ENCODE assay signal across 7 cellular contexts in genomic region chr22:16901584-16901983, GRCh38.
DNase-seq lines count a peak whose midpoint lies in the region; ATAC-seq and TF ChIP-seq lines count a peak whose summit lies in the region.
"Not testable (repeated sequence)": the region's sequence is repeated elsewhere in the genome, so short reads cannot be mapped to it uniquely, and the experiment has no call there.

No MANE protein-coding gene starts in this region.

- DNase-seq in ACHN: peak; percentile 57
- DNase-seq in GM23248: peak; percentile 46
- DNase-seq in LHCN-M2 (ENCODE audit: low read depth): peak; percentile 17
- DNase-seq in RWPE1 (ENCODE audit: low spot score); epithelial cell of prostate (ENCODE audit: low read depth, low spot score): not testable (repeated sequence)
- DNase-seq in activated CD4-positive, alpha-beta T cell treated with anti-CD3 and anti-CD28 coated beads for 36 hours: peak; percentile 22
- peak; percentile 77 for DNase-seq in renal cortical epithelial cell (ENCODE audit: low read depth)

- not testable (repeated sequence) for H3K4me3 Mint-ChIP-seq in activated CD4-positive, alpha-beta T cell treated with anti-CD3 and anti-CD28 coated beads for 36 hours

- WGBS in GM23248 (ENCODE audit: low coverage in 1 of 2, low lambda C conversion rate in 2 of 2, missing lambda C conversion rate in 2 of 2), 2 experiments: 6 to 11% methylated on average over 4 to 5 of the region's 5 CpGs

- H3K27me3 Mint-ChIP-seq in activated CD4-positive, alpha-beta T cell treated with anti-CD3 and anti-CD28 coated beads for 36 hours: not testable (repeated sequence)

- peak overlapping the region; percentile 33; the same call in 1 of the 2 replicates for H3K27ac ChIP-seq in GM23248
- H3K27ac ChIP-seq in RWPE1: peak overlapping the region; percentile 60
- H3K27ac ChIP-seq in epithelial cell of prostate: peak overlapping the region; percentile 74

- not testable (repeated sequence) for H3K36me3 Mint-ChIP-seq in activated CD4-positive, alpha-beta T cell treated with anti-CD3 and anti-CD28 coated beads for 36 hours (ENCODE audit: low read depth)

- H3K9me2 ChIP-seq in GM23248 (ENCODE audit: insufficient read depth): not testable (repeated sequence)

- not testable (repeated sequence) for H3K9me3 Mint-ChIP-seq in activated CD4-positive, alpha-beta T cell treated with anti-CD3 and anti-CD28 coated beads for 36 hours (ENCODE audit: low read depth)

- CTCF ChIA-PET in RWPE1 (lab: Yijun Ruan, JAX); activated CD4-positive, alpha-beta T cell treated with anti-CD3 and anti-CD28 coated beads for 36 hours (lab: Charles Lee): not testable (repeated sequence)

- not testable (repeated sequence) for H3K27ac Mint-ChIP-seq in activated CD4-positive, alpha-beta T cell treated with anti-CD3 and anti-CD28 coated beads for 36 hours

- H2AFZ ChIP-seq in GM23248: not testable (repeated sequence)

- intact Hi-C loops in activated CD4-positive, alpha-beta T cell treated with anti-CD3 and anti-CD28 coated beads for 36 hours (cut with DNase I, micrococcal nuclease): loop anchor here in 1 of 2 experiments (10.0 kb wide), 1 partner anchor 127 kb away; no protein-coding TSS in a partner anchor

- POLR2A ChIA-PET in RWPE1 (lab: Yijun Ruan, JAX; ENCODE audit: low non-redundant PET); activated CD4-positive, alpha-beta T cell treated with anti-CD3 and anti-CD28 coated beads for 36 hours (lab: Charles Lee): not testable (repeated sequence)

- not testable (repeated sequence) for H3K27me3 ChIP-seq in GM23248 (replicated peaks; ENCODE audit: insufficient read depth)

- not testable (repeated sequence) for H3K9me3 ChIP-seq in GM23248 (ENCODE audit: low read depth)

- ATAC-seq in activated CD4-positive, alpha-beta T cell treated with anti-CD3 and anti-CD28 coated beads for 36 hours: not testable (repeated sequence)

- not testable (repeated sequence) for H4K20me1 ChIP-seq in GM23248 (ENCODE audit: insufficient read depth)

- not testable (repeated sequence) for TF ChIP-seq CTCF in RWPE1 (conservative IDR thresholded peaks at IDR 0.05; ENCODE audit: low read depth)

- H3K9ac ChIP-seq in GM23248: not testable (repeated sequence)

- not testable (repeated sequence) for H3K36me3 ChIP-seq in GM23248 (ENCODE audit: low read depth)

- peak overlapping the region; percentile 53; the same call in 1 of the 2 replicates for H3K4me3 ChIP-seq in GM23248

- in situ Hi-C loops in ACHN (cut with HindIII; ENCODE audit: low pct_ligation_motif_present, low pct_unique_long_range_greater_than_20kb, low sequenced_read_pairs); GM23248 (cut with MboI): not testable (repeated sequence)

- H3K4me1 ChIP-seq in GM23248 (ENCODE audit: insufficient read depth): peaks cover 12% of the 10 kb centered on the region

- not testable (repeated sequence) for H3K4me1 Mint-ChIP-seq in activated CD4-positive, alpha-beta T cell treated with anti-CD3 and anti-CD28 coated beads for 36 hours

- not testable (repeated sequence) for H3K4me2 ChIP-seq in GM23248 (ENCODE audit: unreplicated experiment)

- not testable (repeated sequence) for H3K79me2 ChIP-seq in GM23248 (ENCODE audit: insufficient read depth)

- not testable (repeated sequence) for H3F3A ChIP-seq in GM23248 (ENCODE audit: insufficient read depth)
